18 cellular contexts compared by ENCODE assay signal in genomic region chr15:68427961-68428360, GRCh38. TPM values are rescaled to one million over a fixed set of nuclear protein-coding genes. Genes with fewer than 3 reads are reported as not detected.
DNase-seq lines count a peak whose midpoint lies in the region; ATAC-seq, FAIRE-seq and TF ChIP-seq lines count a peak whose summit lies in the region.
"Had no signal": no experiment of that assay in that cellular context is flagged by ENCODE, and none has a peak within 500 bp of the region (broad histone marks: within the 10 kb centered on the region; RNA-seq: fewer than 3 reads in every experiment).

No MANE protein-coding gene starts in this region.

- 92% methylated on average over 1 of the region's 1 CpG for WGBS in SK-N-SH (ENCODE audit: low lambda C conversion rate)

- CTCF ChIA-PET in SK-N-SH (lab: Yijun Ruan, JAX) = interaction anchor here (0.5 to 1.2 kb wide), 2 partner anchors 88 to 123 kb away, joined by 3 to 4 read pairs; no protein-coding TSS in a partner anchor

- H3K27ac Mint-ChIP-seq in astrocyte (ENCODE audit: unreplicated experiment) = peak overlapping the region; percentile 93
- peak overlapping the region; percentile 91 for H3K27ac Mint-ChIP-seq in osteocyte (ENCODE audit: unreplicated experiment)
- H3K27ac Mint-ChIP-seq in T-helper 2 cell treated with Interferon-gamma antibody and Interleukin-4, amounts not matched to agents 5 μg/mL and 100 μg/mL, for 36 hours = no peak overlapping the region
- H3K27ac Mint-ChIP-seq: CD4-positive, alpha-beta T cell had no signal

- H3K4me2 ChIP-seq in SK-N-SH (0 out of 2 replicates have a peak overlapping the region, but pooled peaks have one; percentile 12), astrocyte (ENCODE audit: low read length) (peak overlapping the region; percentile 95)

- H3K4me1 Mint-ChIP-seq in astrocyte (ENCODE audit: low read depth, unreplicated experiment) (peaks cover 74% of the 10 kb centered on the region), osteocyte (ENCODE audit: unreplicated experiment) (peaks cover 83% of the 10 kb centered on the region)
- H3K4me1 Mint-ChIP-seq in T-helper 2 cell treated with Interferon-gamma antibody and Interleukin-4, amounts not matched to agents 5 μg/mL and 100 μg/mL, for 36 hours (ENCODE audit: low read depth) = no peaks in the 10 kb centered on the region

- H3K79me2 ChIP-seq in SK-N-SH (ENCODE audit: insufficient read depth) (no peaks in the 10 kb centered on the region; the same call in 1 of the 2 replicates), astrocyte (ENCODE audit: insufficient read depth, low read length) (peaks cover 90% of the 10 kb centered on the region)

- no peak overlapping the region for H2AFZ ChIP-seq in SK-N-SH (ENCODE audit: low read depth)
- no peak overlapping the region for H2AFZ ChIP-seq in astrocyte (ENCODE audit: low read depth, low read length)

- H3K36me3 Mint-ChIP-seq in astrocyte (ENCODE audit: low read depth, unreplicated experiment) (peaks cover 39% of the 10 kb centered on the region), osteocyte (ENCODE audit: unreplicated experiment) (peaks cover 51% of the 10 kb centered on the region)
- no peaks in the 10 kb centered on the region for H3K36me3 Mint-ChIP-seq in T-helper 2 cell treated with Interferon-gamma antibody and Interleukin-4, amounts not matched to agents 5 μg/mL and 100 μg/mL, for 36 hours (ENCODE audit: low read depth)

- DNase-seq in SK-N-SH (no peak), astrocyte (ENCODE audit: low read depth) (no peak), osteocyte (ENCODE audit: extremely low spot score, unreplicated experiment) (no peak), RPMI8226 (no peak), NCI-H774 (lab: John Stamatoyannopoulos, UW) (no peak)
- no peak for DNase-seq in T-helper 2 cell treated with Interferon-gamma antibody and Interleukin-4, amounts not matched to agents 5 μg/mL and 100 μg/mL, for 36 hours (ENCODE audit: low spot score)
- DNase-seq: CD4-positive, alpha-beta T cell; NCI-H1417; NCI-H187; NCI-H345; NCI-H524 treated with DMSO at 0.1 percent for 48 hours; SW 1271 had no signal

- POLR2A ChIA-PET in SK-N-SH (lab: Yijun Ruan, JAX) = no interaction called here

- H3K4me3 Mint-ChIP-seq in astrocyte (ENCODE audit: unreplicated experiment) (peak overlapping the region; percentile 88), osteocyte (ENCODE audit: unreplicated experiment) (peak overlapping the region; percentile 86)
- no peak overlapping the region for H3K4me3 Mint-ChIP-seq in T-helper 2 cell treated with Interferon-gamma antibody and Interleukin-4, amounts not matched to agents 5 μg/mL and 100 μg/mL, for 36 hours
- H3K4me3 Mint-ChIP-seq: CD4-positive, alpha-beta T cell had no signal

- no peak for FAIRE-seq in astrocyte (lab: Jason Lieb, UNC)
- FAIRE-seq: GM12891 had no signal

- TF ChIP-seq EP300 in SK-N-SH (IDR thresholded peaks at IDR 0.05; ENCODE audit: borderline replicate concordance in 1 of 2, low read depth in 1 of 2, low read length in 1 of 2) = no peak

- ATAC-seq in SK-N-SH treated with all-trans-retinoic acid at 6 μM for 48 hours (no peak), GM21576 (IDR thresholded peaks at IDR 0.05; ENCODE audit: unreplicated experiment) (no peak)

- no peak overlapping the region for H3K9ac ChIP-seq in SK-N-SH
- H3K9ac ChIP-seq in astrocyte (ENCODE audit: low read length) = peak overlapping the region; percentile 17

- H3K9me2 ChIP-seq in SK-N-SH = no peaks in the 10 kb centered on the region

- H4K20me1 ChIP-seq in SK-N-SH (ENCODE audit: insufficient read depth) (no peaks in the 10 kb centered on the region), astrocyte (ENCODE audit: insufficient read depth, low read length) (peaks cover 72% of the 10 kb centered on the region)

- no peaks in the 10 kb centered on the region for H3F3A ChIP-seq in SK-N-SH (replicated peaks; ENCODE audit: insufficient read depth)

- H3K27ac ChIP-seq in SK-N-SH (ENCODE audit: low read depth in 2 of 2, low read length in 1 of 2) = no peak overlapping the region
- peak overlapping the region; percentile 36 for H3K27ac ChIP-seq in astrocyte (ENCODE audit: low read depth, low read length)
- H3K27ac ChIP-seq: 22Rv1, SJSA1 had no signal

- H3K27me3 ChIP-seq in SK-N-SH (ENCODE audit: insufficient read depth) (peaks cover 15% of the 10 kb centered on the region), astrocyte (ENCODE audit: insufficient read depth, low read length) (peaks cover 7% of the 10 kb centered on the region)

- peaks cover 7% of the 10 kb centered on the region for H3K27me3 Mint-ChIP-seq in astrocyte (ENCODE audit: low read depth, unreplicated experiment)
- no peaks in the 10 kb centered on the region for H3K27me3 Mint-ChIP-seq in osteocyte (ENCODE audit: unreplicated experiment)
- peaks cover 47% of the 10 kb centered on the region for H3K27me3 Mint-ChIP-seq in T-helper 2 cell treated with Interferon-gamma antibody and Interleukin-4, amounts not matched to agents 5 μg/mL and 100 μg/mL, for 36 hours (ENCODE audit: low read depth)

- TF ChIP-seq CTCF in SK-N-SH (IDR thresholded peaks at IDR 0.05) (no peak), astrocyte (IDR thresholded peaks at IDR 0.05; ENCODE audit: insufficient read depth, low read depth, low read length) (no peak), osteocyte (IDR thresholded peaks at IDR 0.05) (no peak)

- H3K4me3 ChIP-seq in SK-N-SH (ENCODE audit: low read depth in 2 of 2, low read length in 1 of 2) = no peak overlapping the region
- H3K4me3 ChIP-seq in astrocyte (ENCODE audit: insufficient read depth, low read depth, low read length) = no peak overlapping the region
- H3K4me3 ChIP-seq: HAP-1, SJSA1 had no signal

- peaks cover 0 to 14% of the 10 kb centered on the region in 2 experiments; a peak in 1 of 4 replicates for H3K4me1 ChIP-seq in SK-N-SH (ENCODE audit: control insufficient read depth in 1 of 2, insufficient read depth in 2 of 2, low read depth in 1 of 2, low read length in 1 of 2)
- H3K4me1 ChIP-seq in astrocyte (ENCODE audit: insufficient read depth, low read length) = peaks cover 49% of the 10 kb centered on the region
- H3K4me1 ChIP-seq: HAP-1 had no signal

- no peak for TF ChIP-seq RAD21 in SK-N-SH (IDR thresholded peaks at IDR 0.05; ENCODE audit: low read length)

- no peaks in the 10 kb centered on the region for H3K36me3 ChIP-seq in SK-N-SH (replicated peaks in 1 of 2; ENCODE audit: control insufficient read depth in 1 of 2, insufficient read depth in 2 of 2, low read length in 1 of 2)
- no peaks in the 10 kb centered on the region for H3K36me3 ChIP-seq in astrocyte (ENCODE audit: insufficient read depth, low read length)
- H3K36me3 ChIP-seq: HAP-1, SJSA1 had no signal

- H3K9me3 ChIP-seq in SK-N-SH (no peaks in the 10 kb centered on the region), astrocyte (ENCODE audit: insufficient read depth, low read depth, low read length) (no peaks in the 10 kb centered on the region)
- H3K9me3 ChIP-seq: HAP-1, SJSA1 had no signal

- H3K9me3 Mint-ChIP-seq in astrocyte (ENCODE audit: unreplicated experiment) = peaks cover 2% of the 10 kb centered on the region
- no peaks in the 10 kb centered on the region for H3K9me3 Mint-ChIP-seq in osteocyte (ENCODE audit: unreplicated experiment)
- H3K9me3 Mint-ChIP-seq in T-helper 2 cell treated with Interferon-gamma antibody and Interleukin-4, amounts not matched to agents 5 μg/mL and 100 μg/mL, for 36 hours = no peaks in the 10 kb centered on the region
- H3K9me3 Mint-ChIP-seq: CD4-positive, alpha-beta T cell had no signal

TF ChIP-seq in SK-N-SH, 30 proteins besides CTCF, POLR2A, EP300 and RAD21:
- TF ChIP-seq IRF3 (IDR thresholded peaks at IDR 0.05; ENCODE audit: low read depth, low read length) = no peak

TF ChIP-seq in SK-N-SH treated with all-trans-retinoic acid at 6 μM for 48 hours, 23 proteins besides CTCF, POLR2A, EP300 and RAD21 (continues in another document):
- no peak for TF ChIP-seq PPARA (CRISPR knock-in tag; IDR thresholded peaks at IDR 0.05; ENCODE audit: borderline replicate concordance)
- no peak for TF ChIP-seq ZNF70 (CRISPR knock-in tag; IDR thresholded peaks at IDR 0.05)
- TF ChIP-seq, protein P1, sequence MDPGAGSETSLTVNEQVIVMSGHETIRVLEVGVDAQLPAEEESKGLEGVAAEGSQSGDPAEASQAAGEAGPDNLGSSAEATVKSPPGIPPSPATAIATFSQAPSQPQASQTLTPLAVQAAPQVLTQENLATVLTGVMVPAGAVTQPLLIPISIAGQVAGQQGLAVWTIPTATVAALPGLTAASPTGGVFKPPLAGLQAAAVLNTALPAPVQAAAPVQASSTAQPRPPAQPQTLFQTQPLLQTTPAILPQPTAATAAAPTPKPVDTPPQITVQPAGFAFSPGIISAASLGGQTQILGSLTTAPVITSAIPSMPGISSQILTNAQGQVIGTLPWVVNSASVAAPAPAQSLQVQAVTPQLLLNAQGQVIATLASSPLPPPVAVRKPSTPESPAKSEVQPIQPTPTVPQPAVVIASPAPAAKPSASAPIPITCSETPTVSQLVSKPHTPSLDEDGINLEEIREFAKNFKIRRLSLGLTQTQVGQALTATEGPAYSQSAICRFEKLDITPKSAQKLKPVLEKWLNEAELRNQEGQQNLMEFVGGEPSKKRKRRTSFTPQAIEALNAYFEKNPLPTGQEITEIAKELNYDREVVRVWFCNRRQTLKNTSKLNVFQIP (CRISPR knock-in tag; IDR thresholded peaks at IDR 0.05; ENCODE audit: borderline replicate concordance, low read depth) = no peak
- TF ChIP-seq CSRNP3 (CRISPR knock-in tag; IDR thresholded peaks at IDR 0.05) = no peak
- TF ChIP-seq ZC3H10 (CRISPR knock-in tag; IDR thresholded peaks at IDR 0.05) = no peak
- TF ChIP-seq TOX (CRISPR knock-in tag; IDR thresholded peaks at IDR 0.05; ENCODE audit: borderline replicate concordance) = no peak
- TF ChIP-seq GLIS3 (CRISPR knock-in tag; IDR thresholded peaks at IDR 0.05) = no peak
- no peak for TF ChIP-seq ZFP3 (CRISPR knock-in tag; IDR thresholded peaks at IDR 0.05)
- TF ChIP-seq CSDC2 (CRISPR knock-in tag; IDR thresholded peaks at IDR 0.05) = no peak
- no peak for TF ChIP-seq ESRRG (CRISPR knock-in tag; IDR thresholded peaks at IDR 0.05)
- no peak for TF ChIP-seq OSR1 (CRISPR knock-in tag; IDR thresholded peaks at IDR 0.05)
- TF ChIP-seq SNAI2 (CRISPR knock-in tag; IDR thresholded peaks at IDR 0.05) = no peak

RNA-seq across cellular contexts. Expression of gene ITGA11, which starts 4.0 kb away (rescaled TPM):
- 0.49 and 0.52 TPM in 2 replicates for polyA plus RNA-seq in SK-N-SH (2012; rRNA removed)
- polyA plus RNA-seq in SK-N-SH (2012; cell fraction: cytosol; rRNA removed) = 0.29 and 0.53 TPM in 2 replicates
- polyA plus RNA-seq in SK-N-SH (2012; cell fraction: nucleus; rRNA removed) = 1.0 and 1.1 TPM in 2 replicates
- 193 and 369 TPM in 2 replicates for total RNA-seq in astrocyte
- 1,149 and 1,161 TPM in 2 replicates for total RNA-seq in osteocyte
